In the genomic region with DNA sequence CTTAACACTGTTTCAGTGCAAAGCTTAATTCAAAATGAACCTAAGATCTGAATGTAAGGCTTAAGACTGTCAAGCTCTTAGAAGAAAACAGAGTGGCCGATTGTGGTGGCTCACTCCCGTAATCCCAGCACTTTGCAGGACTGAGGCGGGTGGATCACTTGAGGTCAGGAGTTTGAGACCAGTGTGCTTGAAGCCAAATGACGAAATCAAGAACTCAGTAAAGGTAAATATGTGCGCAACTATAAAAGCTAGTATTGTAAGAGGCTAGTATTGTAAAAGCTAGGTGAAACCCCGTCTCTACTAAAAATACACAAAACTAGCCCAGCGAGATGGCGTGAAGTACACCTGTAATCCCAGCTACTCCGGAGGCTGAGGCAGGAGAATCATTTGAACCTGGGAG, we compare ENCODE assay signal across 1 cellular context.
TF ChIP-seq lines count a peak whose summit lies in the region.

No MANE protein-coding gene starts in this region.

TF ChIP-seq in HEK293T, 16 proteins besides CTCF, POLR2A, EP300 and RAD21 (continued from another document):
- TF ChIP-seq, protein P1, sequence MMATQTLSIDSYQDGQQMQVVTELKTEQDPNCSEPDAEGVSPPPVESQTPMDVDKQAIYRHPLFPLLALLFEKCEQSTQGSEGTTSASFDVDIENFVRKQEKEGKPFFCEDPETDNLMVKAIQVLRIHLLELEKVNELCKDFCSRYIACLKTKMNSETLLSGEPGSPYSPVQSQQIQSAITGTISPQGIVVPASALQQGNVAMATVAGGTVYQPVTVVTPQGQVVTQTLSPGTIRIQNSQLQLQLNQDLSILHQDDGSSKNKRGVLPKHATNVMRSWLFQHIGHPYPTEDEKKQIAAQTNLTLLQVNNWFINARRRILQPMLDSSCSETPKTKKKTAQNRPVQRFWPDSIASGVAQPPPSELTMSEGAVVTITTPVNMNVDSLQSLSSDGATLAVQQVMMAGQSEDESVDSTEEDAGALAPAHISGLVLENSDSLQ (IDR thresholded peaks at IDR 0.05) = no peak
- TF ChIP-seq FOXA1 (IDR thresholded peaks at IDR 0.05) = no peak
- TF ChIP-seq ARNT (IDR thresholded peaks at IDR 0.05) = no peak
TF ChIP-seq in HEK293T: peak in this region for 1.
